In genomic region chr10:68463365-68464093, GRCh38 we compare ENCODE assay signal across 15 cellular contexts.
"Had no signal": no experiment of that assay in that cellular context is flagged by ENCODE, and none has a peak within 500 bp of the region (broad histone marks: within the 10 kb centered on the region; RNA-seq: fewer than 3 reads in every experiment).

No MANE protein-coding gene starts in this region.

- H3K4me1 ChIP-seq: adrenal gland, parathyroid adenoma, upper lobe of right lung had no signal

- H3K36me3 ChIP-seq: adrenal gland, thoracic aorta, upper lobe of right lung had no signal

- DNase-seq: activated CD4-positive, alpha-beta T cell treated with anti-CD3 and anti-CD28 coated beads for 1 hour; activated CD4-positive, alpha-beta T cell treated with anti-CD3 and anti-CD28 coated beads, Interleukin-2, amount 50 U/mL, for 1 hour; activated CD8-positive, alpha-beta T cell treated with anti-CD3 and anti-CD28 coated beads, Interleukin-2, amount 10 ng/mL, durations not matched to agents 7 days and 5 days; activated gamma-delta T cell treated with Interleukin-2 at 50 U/mL for 16 hours; adrenal gland; natural killer cell; stimulated activated CD4-positive, alpha-beta T cell treated with anti-CD3 and anti-CD28 coated beads, Interleukin-4, amount 100 ng/mL, for 1 hour; stimulated activated naive CD4-positive, alpha-beta T cell; T-helper 1 cell; T-helper 9 cell; upper lobe of right lung had no signal

- H3K27me3 ChIP-seq: adrenal gland, upper lobe of right lung had no signal

- H3K9me3 ChIP-seq: adrenal gland, thoracic aorta, upper lobe of right lung had no signal

- ATAC-seq: activated CD8-positive, alpha-beta T cell treated with anti-CD3 and anti-CD28 coated beads, Interleukin-2, amount 10 ng/mL, durations not matched to agents 7 days and 5 days; left lobe of liver; natural killer cell; sciatic nerve; upper lobe of right lung had no signal

- H3K27ac ChIP-seq: adrenal gland, parathyroid adenoma, thoracic aorta, upper lobe of right lung had no signal

- H3K4me3 ChIP-seq: adrenal gland, thoracic aorta, upper lobe of right lung had no signal
